In the genomic region with DNA sequence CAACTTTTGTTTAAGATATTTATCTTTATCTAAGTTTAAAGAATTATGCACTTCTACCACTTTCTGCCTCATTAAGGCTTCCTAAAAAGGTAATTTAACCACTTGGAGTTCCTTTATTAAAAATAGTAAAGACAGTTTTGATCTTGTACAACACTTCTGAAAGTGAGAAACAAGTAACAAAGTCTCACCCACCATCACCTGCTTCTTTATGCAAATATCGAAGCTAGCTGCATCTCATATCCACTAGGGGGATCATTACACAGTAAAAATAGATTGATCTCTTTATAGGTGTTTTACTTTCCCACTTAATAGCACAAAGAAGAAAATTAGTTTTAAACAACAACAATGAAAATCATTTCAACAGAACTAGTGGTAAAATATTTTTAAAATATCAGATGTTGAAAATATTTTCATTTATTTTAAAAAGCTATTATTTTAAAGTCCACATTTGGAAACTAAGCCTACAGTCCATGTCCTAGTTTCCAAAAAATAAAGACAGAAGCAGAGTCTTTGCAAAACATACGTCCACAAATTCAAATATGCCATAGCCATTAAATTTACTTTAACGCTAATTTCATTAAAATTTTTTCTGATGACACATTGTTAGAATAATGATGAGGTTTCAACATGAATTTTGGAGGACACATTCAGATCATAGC, we compare ENCODE assay signal across 8 cellular contexts.
DNase-seq lines count a peak whose midpoint lies in the region; ATAC-seq and TF ChIP-seq lines count a peak whose summit lies in the region.

No MANE protein-coding gene starts in this region.

- H3K27ac ChIP-seq in A673 (ENCODE audit: low read depth, low read length, poor library complexity, severe bottlenecking) = peak overlapping the region; percentile 54

- peaks cover 38% of the 10 kb centered on the region for H3K4me1 ChIP-seq in A673 (ENCODE audit: insufficient read depth, low read length, poor library complexity, severe bottlenecking)

- intact Hi-C loops in A673 (cut with micrococcal nuclease; ENCODE audit: unreplicated experiment) = loop anchor here (1.0 to 10.0 kb wide), 3 partner anchors 198 to 615 kb away; no protein-coding TSS in a partner anchor

- no peaks in the 10 kb centered on the region for H3K9me3 ChIP-seq in A673 (ENCODE audit: low read depth, low read length, poor library complexity, severe bottlenecking)

- peak; percentile 96 for ATAC-seq in GM18861 (IDR thresholded peaks at IDR 0.05; ENCODE audit: unreplicated experiment)
- peak; percentile 83 for ATAC-seq in HG02970 (IDR thresholded peaks at IDR 0.05; ENCODE audit: low FRiP score, unreplicated experiment)
- ATAC-seq in HG03460 (IDR thresholded peaks at IDR 0.05; ENCODE audit: unreplicated experiment) = no peak

- H3K27me3 ChIP-seq in A673 (replicated peaks; ENCODE audit: insufficient read depth, low read depth, low read length, poor library complexity) = no peaks in the 10 kb centered on the region

- no TSS peak for BruUV-seq in A673 (replicated peaks; lab: Mats Ljungman, UMichigan)

- TF ChIP-seq CTCF in A673 (conservative IDR thresholded peaks at IDR 0.05; ENCODE audit: low read depth, low read length) (peak; percentile 81), retinal pigment epithelial cell (conservative IDR thresholded peaks at IDR 0.05; ENCODE audit: low read depth, low read length) (peak; percentile 70)

- no peaks in the 10 kb centered on the region for H3K36me3 ChIP-seq in A673 (ENCODE audit: insufficient read depth, low read length, poor library complexity, severe bottlenecking)

- H3K4me3 ChIP-seq in A673 (ENCODE audit: low read depth, low read length, poor library complexity, severe bottlenecking) (no peak overlapping the region), retinal pigment epithelial cell (ENCODE audit: low read length) (no peak overlapping the region)

- CTCF ChIA-PET in A673 (lab: Charles Lee) = no interaction called here

- POLR2A ChIA-PET in A673 (lab: Charles Lee; ENCODE audit: low non-redundant PET) = interaction anchor here (0.6 kb wide), 1 partner anchor 198 kb away, joined by 9 read pairs; no protein-coding TSS in a partner anchor

- DNase-seq in A673 (ENCODE audit: low spot score) (peak; percentile 64), NCI-H2171 treated with DMSO at 0.1 percent for 48 hours (lab: John Stamatoyannopoulos, UW) (peak; percentile 28), dermis blood vessel endothelial cell (peak; percentile 55), retinal pigment epithelial cell (ENCODE audit: low read depth) (no peak), activated gamma-delta T cell treated with Interleukin-2 at 50 U/mL for 16 hours (no peak)

Comparison
In these comparisons a context has a peak if more than half of its experiments do, and no peak if none do; other contexts are left out.
1. DNase-seq: peak in A673 (single experiment), NCI-H2171 treated with DMSO at 0.1 percent for 48 hours (single experiment) and dermis blood vessel endothelial cell (single experiment); none in retinal pigment epithelial cell (single experiment) and activated gamma-delta T cell treated with Interleukin-2 at 50 U/mL for 16 hours (single experiment).